1 cellular context compared by ENCODE assay signal in the genomic region with DNA sequence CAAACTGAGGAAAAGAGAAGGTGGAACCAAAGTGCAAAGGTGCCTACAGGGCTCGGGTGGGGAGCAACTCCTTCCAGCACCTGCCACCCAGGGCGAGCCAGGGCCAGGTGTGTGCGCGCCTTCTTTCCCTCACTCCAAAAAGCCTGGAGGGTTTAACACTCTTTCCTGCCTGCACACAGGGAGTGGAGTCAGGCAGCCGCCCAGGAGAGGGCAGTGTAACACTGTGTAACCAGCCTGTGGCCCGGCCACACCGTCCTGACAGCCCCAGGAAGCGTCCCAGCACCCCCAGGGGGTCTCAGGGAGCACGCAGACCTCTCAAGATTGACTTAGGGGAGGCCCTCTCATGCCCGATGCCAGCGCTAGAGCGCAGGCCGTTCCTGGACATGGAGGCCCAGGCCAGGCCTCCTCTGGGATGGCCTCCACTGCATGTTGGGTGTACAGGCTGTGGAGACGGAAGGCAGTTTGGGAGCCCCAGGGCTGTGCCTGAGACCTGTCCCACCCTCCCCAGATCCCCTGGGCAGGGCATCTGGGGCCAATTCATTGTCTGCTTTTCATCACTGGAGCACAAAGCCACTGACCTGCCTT.
TF ChIP-seq lines count a peak whose summit lies in the region.

No MANE protein-coding gene starts in this region.

TF ChIP-seq in HEK293, 187 proteins besides CTCF, POLR2A, EP300 and RAD21 (continued from another document and continues in another):
- TF ChIP-seq, protein P1, sequence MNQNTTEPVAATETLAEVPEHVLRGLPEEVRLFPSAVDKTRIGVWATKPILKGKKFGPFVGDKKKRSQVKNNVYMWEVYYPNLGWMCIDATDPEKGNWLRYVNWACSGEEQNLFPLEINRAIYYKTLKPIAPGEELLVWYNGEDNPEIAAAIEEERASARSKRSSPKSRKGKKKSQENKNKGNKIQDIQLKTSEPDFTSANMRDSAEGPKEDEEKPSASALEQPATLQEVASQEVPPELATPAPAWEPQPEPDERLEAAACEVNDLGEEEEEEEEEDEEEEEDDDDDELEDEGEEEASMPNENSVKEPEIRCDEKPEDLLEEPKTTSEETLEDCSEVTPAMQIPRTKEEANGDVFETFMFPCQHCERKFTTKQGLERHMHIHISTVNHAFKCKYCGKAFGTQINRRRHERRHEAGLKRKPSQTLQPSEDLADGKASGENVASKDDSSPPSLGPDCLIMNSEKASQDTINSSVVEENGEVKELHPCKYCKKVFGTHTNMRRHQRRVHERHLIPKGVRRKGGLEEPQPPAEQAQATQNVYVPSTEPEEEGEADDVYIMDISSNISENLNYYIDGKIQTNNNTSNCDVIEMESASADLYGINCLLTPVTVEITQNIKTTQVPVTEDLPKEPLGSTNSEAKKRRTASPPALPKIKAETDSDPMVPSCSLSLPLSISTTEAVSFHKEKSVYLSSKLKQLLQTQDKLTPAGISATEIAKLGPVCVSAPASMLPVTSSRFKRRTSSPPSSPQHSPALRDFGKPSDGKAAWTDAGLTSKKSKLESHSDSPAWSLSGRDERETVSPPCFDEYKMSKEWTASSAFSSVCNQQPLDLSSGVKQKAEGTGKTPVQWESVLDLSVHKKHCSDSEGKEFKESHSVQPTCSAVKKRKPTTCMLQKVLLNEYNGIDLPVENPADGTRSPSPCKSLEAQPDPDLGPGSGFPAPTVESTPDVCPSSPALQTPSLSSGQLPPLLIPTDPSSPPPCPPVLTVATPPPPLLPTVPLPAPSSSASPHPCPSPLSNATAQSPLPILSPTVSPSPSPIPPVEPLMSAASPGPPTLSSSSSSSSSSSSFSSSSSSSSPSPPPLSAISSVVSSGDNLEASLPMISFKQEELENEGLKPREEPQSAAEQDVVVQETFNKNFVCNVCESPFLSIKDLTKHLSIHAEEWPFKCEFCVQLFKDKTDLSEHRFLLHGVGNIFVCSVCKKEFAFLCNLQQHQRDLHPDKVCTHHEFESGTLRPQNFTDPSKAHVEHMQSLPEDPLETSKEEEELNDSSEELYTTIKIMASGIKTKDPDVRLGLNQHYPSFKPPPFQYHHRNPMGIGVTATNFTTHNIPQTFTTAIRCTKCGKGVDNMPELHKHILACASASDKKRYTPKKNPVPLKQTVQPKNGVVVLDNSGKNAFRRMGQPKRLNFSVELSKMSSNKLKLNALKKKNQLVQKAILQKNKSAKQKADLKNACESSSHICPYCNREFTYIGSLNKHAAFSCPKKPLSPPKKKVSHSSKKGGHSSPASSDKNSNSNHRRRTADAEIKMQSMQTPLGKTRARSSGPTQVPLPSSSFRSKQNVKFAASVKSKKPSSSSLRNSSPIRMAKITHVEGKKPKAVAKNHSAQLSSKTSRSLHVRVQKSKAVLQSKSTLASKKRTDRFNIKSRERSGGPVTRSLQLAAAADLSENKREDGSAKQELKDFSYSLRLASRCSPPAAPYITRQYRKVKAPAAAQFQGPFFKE (tag by site-specific recombination; IDR thresholded peaks at IDR 0.05; ENCODE audit: borderline replicate concordance), result no peak
- TF ChIP-seq ZNF658 (tag by site-specific recombination; IDR thresholded peaks at IDR 0.05) (no peak), ZNF530 (tag by site-specific recombination; IDR thresholded peaks at IDR 0.05; ENCODE audit: low read depth) (no peak), ZNF37A (tag by site-specific recombination; IDR thresholded peaks at IDR 0.05) (no peak), GLIS1 (tag by site-specific recombination; IDR thresholded peaks at IDR 0.05) (peak; percentile 93), ZNF10 (tag by site-specific recombination; IDR thresholded peaks at IDR 0.05) (no peak), ZNF624 (tag by site-specific recombination; IDR thresholded peaks at IDR 0.05) (no peak), ZFP41 (tag by site-specific recombination; IDR thresholded peaks at IDR 0.05; ENCODE audit: borderline replicate concordance) (no peak), TRIM28 (IDR thresholded peaks at IDR 0.05; ENCODE audit: borderline replicate concordance, low read length) (no peak), ZFP37 (tag by site-specific recombination; IDR thresholded peaks at IDR 0.05) (no peak), ZNF423 (tag by site-specific recombination; IDR thresholded peaks at IDR 0.05) (peak; percentile 46; the same call in 1 of the 2 replicates), MYNN (tag by site-specific recombination; IDR thresholded peaks at IDR 0.05; ENCODE audit: borderline replicate concordance) (no peak), ZSCAN23 (tag by site-specific recombination; IDR thresholded peaks at IDR 0.05) (no peak), KLF9 (tag by site-specific recombination; IDR thresholded peaks at IDR 0.05; ENCODE audit: low read depth) (no peak), ZNF221 (tag by site-specific recombination; IDR thresholded peaks at IDR 0.05; ENCODE audit: borderline replicate concordance) (no peak), ZNF677 (tag by site-specific recombination; IDR thresholded peaks at IDR 0.05) (no peak), ZXDB (tag by site-specific recombination; IDR thresholded peaks at IDR 0.05) (no peak), ZNF830 (tag by site-specific recombination; IDR thresholded peaks at IDR 0.05; ENCODE audit: low read depth) (no peak), SCRT2 (tag by site-specific recombination; IDR thresholded peaks at IDR 0.05) (0 out of 2 replicates have a peak, but pooled peaks have one; percentile 12), GLI4 (tag by site-specific recombination; IDR thresholded peaks at IDR 0.05) (no peak), ZNF747 (tag by site-specific recombination; IDR thresholded peaks at IDR 0.05) (no peak), ZNF354C (tag by site-specific recombination; IDR thresholded peaks at IDR 0.05; ENCODE audit: borderline replicate concordance, low read depth) (no peak), ZNF341 (tag by site-specific recombination; IDR thresholded peaks at IDR 0.05; ENCODE audit: low read depth) (peak; percentile 76), ZNF777 (tag by site-specific recombination; IDR thresholded peaks at IDR 0.05; ENCODE audit: borderline replicate concordance) (no peak), YY2 (tag by site-specific recombination; IDR thresholded peaks at IDR 0.05) (no peak), ZNF292 (tag by site-specific recombination; IDR thresholded peaks at IDR 0.05; ENCODE audit: borderline replicate concordance, low read depth) (no peak), ZNF274 (IDR thresholded peaks at IDR 0.05; ENCODE audit: low read length) (no peak), ZNF274 (tag by site-specific recombination; IDR thresholded peaks at IDR 0.05; ENCODE audit: borderline replicate concordance) (no peak), ZEB2 (tag by site-specific recombination; IDR thresholded peaks at IDR 0.05) (peak; percentile 42; the same call in 1 of the 2 replicates), ZFHX2 (tag by site-specific recombination; conservative IDR thresholded peaks at IDR 0.05) (no peak), SCRT1 (tag by site-specific recombination; IDR thresholded peaks at IDR 0.05; ENCODE audit: borderline replicate concordance) (no peak), ZNF132 (tag by site-specific recombination; IDR thresholded peaks at IDR 0.05; ENCODE audit: borderline replicate concordance) (no peak), ZNF175 (tag by site-specific recombination; IDR thresholded peaks at IDR 0.05) (no peak), ZNF19 (tag by site-specific recombination; IDR thresholded peaks at IDR 0.05; ENCODE audit: low read depth) (no peak), ZNF433 (tag by site-specific recombination; IDR thresholded peaks at IDR 0.05; ENCODE audit: low read depth) (no peak), ZNF610 (tag by site-specific recombination; IDR thresholded peaks at IDR 0.05; ENCODE audit: borderline replicate concordance) (no peak), OSR2 (tag by site-specific recombination; IDR thresholded peaks at IDR 0.05) (no peak), ZNF174 (tag by site-specific recombination; IDR thresholded peaks at IDR 0.05) (no peak), ZNF510 (tag by site-specific recombination; IDR thresholded peaks at IDR 0.05; ENCODE audit: insufficient replicate concordance) (no peak), ZNF311 (tag by site-specific recombination; IDR thresholded peaks at IDR 0.05; ENCODE audit: borderline replicate concordance) (no peak), ZNF654 (tag by site-specific recombination; IDR thresholded peaks at IDR 0.05; ENCODE audit: low read depth) (peak; percentile 93), ZNF211 (tag by site-specific recombination; IDR thresholded peaks at IDR 0.05; ENCODE audit: low read depth) (no peak), ZNF239 (tag by site-specific recombination; IDR thresholded peaks at IDR 0.05) (no peak), ZNF324 (tag by site-specific recombination; IDR thresholded peaks at IDR 0.05) (no peak), RBAK (tag by site-specific recombination; IDR thresholded peaks at IDR 0.05) (no peak), ZNF544 (tag by site-specific recombination; IDR thresholded peaks at IDR 0.05) (no peak), ZNF791 (tag by site-specific recombination; IDR thresholded peaks at IDR 0.05) (no peak)
- TF ChIP-seq, protein P2, sequence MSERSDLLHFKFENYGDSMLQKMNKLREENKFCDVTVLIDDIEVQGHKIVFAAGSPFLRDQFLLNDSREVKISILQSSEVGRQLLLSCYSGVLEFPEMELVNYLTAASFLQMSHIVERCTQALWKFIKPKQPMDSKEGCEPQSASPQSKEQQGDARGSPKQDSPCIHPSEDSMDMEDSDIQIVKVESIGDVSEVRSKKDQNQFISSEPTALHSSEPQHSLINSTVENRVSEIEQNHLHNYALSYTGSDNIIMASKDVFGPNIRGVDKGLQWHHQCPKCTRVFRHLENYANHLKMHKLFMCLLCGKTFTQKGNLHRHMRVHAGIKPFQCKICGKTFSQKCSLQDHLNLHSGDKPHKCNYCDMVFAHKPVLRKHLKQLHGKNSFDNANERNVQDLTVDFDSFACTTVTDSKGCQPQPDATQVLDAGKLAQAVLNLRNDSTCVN (tag by site-specific recombination; optimal IDR thresholded peaks at IDR 0.05), result peak; percentile 14
- TF ChIP-seq, protein P3, sequence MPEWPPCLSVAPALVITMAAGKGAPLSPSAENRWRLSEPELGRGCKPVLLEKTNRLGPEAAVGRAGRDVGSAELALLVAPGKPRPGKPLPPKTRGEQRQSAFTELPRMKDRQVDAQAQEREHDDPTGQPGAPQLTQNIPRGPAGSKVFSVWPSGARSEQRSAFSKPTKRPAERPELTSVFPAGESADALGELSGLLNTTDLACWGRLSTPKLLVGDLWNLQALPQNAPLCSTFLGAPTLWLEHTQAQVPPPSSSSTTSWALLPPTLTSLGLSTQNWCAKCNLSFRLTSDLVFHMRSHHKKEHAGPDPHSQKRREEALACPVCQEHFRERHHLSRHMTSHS (tag by site-specific recombination; IDR thresholded peaks at IDR 0.05), result no peak
- TF ChIP-seq, protein P4, sequence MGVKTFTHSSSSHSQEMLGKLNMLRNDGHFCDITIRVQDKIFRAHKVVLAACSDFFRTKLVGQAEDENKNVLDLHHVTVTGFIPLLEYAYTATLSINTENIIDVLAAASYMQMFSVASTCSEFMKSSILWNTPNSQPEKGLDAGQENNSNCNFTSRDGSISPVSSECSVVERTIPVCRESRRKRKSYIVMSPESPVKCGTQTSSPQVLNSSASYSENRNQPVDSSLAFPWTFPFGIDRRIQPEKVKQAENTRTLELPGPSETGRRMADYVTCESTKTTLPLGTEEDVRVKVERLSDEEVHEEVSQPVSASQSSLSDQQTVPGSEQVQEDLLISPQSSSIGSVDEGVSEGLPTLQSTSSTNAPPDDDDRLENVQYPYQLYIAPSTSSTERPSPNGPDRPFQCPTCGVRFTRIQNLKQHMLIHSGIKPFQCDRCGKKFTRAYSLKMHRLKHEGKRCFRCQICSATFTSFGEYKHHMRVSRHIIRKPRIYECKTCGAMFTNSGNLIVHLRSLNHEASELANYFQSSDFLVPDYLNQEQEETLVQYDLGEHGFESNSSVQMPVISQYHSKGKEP (tag by site-specific recombination; IDR thresholded peaks at IDR 0.05), result no peak
- TF ChIP-seq, protein P5, sequence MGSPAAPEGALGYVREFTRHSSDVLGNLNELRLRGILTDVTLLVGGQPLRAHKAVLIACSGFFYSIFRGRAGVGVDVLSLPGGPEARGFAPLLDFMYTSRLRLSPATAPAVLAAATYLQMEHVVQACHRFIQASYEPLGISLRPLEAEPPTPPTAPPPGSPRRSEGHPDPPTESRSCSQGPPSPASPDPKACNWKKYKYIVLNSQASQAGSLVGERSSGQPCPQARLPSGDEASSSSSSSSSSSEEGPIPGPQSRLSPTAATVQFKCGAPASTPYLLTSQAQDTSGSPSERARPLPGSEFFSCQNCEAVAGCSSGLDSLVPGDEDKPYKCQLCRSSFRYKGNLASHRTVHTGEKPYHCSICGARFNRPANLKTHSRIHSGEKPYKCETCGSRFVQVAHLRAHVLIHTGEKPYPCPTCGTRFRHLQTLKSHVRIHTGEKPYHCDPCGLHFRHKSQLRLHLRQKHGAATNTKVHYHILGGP (tag by site-specific recombination; IDR thresholded peaks at IDR 0.05), result no peak
- TF ChIP-seq, protein P6, sequence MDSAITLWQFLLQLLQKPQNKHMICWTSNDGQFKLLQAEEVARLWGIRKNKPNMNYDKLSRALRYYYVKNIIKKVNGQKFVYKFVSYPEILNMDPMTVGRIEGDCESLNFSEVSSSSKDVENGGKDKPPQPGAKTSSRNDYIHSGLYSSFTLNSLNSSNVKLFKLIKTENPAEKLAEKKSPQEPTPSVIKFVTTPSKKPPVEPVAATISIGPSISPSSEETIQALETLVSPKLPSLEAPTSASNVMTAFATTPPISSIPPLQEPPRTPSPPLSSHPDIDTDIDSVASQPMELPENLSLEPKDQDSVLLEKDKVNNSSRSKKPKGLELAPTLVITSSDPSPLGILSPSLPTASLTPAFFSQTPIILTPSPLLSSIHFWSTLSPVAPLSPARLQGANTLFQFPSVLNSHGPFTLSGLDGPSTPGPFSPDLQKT (IDR thresholded peaks at IDR 0.05; ENCODE audit: borderline replicate concordance, low read depth, low read length), result no peak
- TF ChIP-seq, protein P7, sequence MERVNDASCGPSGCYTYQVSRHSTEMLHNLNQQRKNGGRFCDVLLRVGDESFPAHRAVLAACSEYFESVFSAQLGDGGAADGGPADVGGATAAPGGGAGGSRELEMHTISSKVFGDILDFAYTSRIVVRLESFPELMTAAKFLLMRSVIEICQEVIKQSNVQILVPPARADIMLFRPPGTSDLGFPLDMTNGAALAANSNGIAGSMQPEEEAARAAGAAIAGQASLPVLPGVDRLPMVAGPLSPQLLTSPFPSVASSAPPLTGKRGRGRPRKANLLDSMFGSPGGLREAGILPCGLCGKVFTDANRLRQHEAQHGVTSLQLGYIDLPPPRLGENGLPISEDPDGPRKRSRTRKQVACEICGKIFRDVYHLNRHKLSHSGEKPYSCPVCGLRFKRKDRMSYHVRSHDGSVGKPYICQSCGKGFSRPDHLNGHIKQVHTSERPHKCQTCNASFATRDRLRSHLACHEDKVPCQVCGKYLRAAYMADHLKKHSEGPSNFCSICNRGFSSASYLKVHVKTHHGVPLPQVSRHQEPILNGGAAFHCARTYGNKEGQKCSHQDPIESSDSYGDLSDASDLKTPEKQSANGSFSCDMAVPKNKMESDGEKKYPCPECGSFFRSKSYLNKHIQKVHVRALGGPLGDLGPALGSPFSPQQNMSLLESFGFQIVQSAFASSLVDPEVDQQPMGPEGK (tag by site-specific recombination; IDR thresholded peaks at IDR 0.05), result peak; percentile 69
- TF ChIP-seq, protein P8, sequence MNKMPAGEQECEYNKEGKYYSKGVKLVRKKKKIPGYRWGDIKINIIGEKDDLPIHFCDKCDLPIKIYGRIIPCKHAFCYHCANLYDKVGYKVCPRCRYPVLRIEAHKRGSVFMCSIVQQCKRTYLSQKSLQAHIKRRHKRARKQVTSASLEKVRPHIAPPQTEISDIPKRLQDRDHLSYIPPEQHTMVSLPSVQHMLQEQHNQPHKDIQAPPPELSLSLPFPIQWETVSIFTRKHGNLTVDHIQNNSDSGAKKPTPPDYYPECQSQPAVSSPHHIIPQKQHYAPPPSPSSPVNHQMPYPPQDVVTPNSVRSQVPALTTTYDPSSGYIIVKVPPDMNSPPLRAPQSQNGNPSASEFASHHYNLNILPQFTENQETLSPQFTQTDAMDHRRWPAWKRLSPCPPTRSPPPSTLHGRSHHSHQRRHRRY (tag by site-specific recombination; IDR thresholded peaks at IDR 0.05), result no peak
